In the genomic region with DNA sequence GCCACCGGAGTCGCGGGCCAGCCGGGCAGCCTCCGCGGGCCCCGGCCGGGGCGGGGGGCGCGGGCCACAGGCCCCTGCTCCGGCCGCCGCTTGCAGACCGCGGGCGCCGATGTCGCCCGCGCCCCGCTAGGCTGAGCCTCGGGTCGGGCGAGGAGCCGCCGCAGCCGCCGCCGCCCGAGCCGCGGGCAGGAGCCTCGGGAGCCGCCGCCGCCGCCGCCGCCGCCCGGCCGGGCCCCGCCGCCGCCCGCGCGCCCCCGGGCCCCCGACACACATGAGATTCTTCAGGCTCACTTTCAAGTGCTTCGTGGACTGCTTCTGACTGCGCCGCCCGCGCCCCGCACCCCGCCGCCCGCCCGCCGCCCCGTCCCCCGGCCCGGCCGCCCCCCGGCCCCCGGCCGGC, we compare ENCODE assay signal across 13 cellular contexts. TPM values are rescaled to one million over a fixed set of nuclear protein-coding genes. Genes with fewer than 3 reads are reported as not detected.
DNase-seq lines count a peak whose midpoint lies in the region; ATAC-seq and TF ChIP-seq lines count a peak whose summit lies in the region.
"Had no signal": no experiment of that assay in that cellular context is flagged by ENCODE, and none has a peak within 500 bp of the region (broad histone marks: within the 10 kb centered on the region; RNA-seq: fewer than 3 reads in every experiment).

No MANE protein-coding gene starts in this region.

- H3K9me3 ChIP-seq in left ventricle myocardium inferior (replicated peaks) (no peaks in the 10 kb centered on the region), gastroesophageal sphincter (no peaks in the 10 kb centered on the region), tibial artery (no peaks in the 10 kb centered on the region), SK-N-SH (no peaks in the 10 kb centered on the region)
- H3K9me3 ChIP-seq: colonic mucosa, heart right ventricle, left lung had no signal

- no peaks in the 10 kb centered on the region for H3K9me2 ChIP-seq in SK-N-SH

- H3K4me2 ChIP-seq in SK-N-SH, result no peak overlapping the region

- ATAC-seq in Right ventricle myocardium superior (ENCODE audit: poor library complexity) (no peak), gastroesophageal sphincter (peak; percentile 19)

- peaks cover 9% of the 10 kb centered on the region; the same call in 1 of the 2 replicates for H4K20me1 ChIP-seq in SK-N-SH (ENCODE audit: insufficient read depth)

- H3K79me2 ChIP-seq in SK-N-SH (ENCODE audit: insufficient read depth), result peaks cover 12% of the 10 kb centered on the region

- TF ChIP-seq POLR2A in gastroesophageal sphincter (IDR thresholded peaks at IDR 0.05), result no peak

- H3K4me3 ChIP-seq in left ventricle myocardium inferior (peak overlapping the region; percentile 59), gastroesophageal sphincter (peak overlapping the region in 1 of 2 donors; percentile 65), tibial artery (peak overlapping the region; percentile 60 to 66), SK-N-SH (ENCODE audit: low read depth in 2 of 2, low read length in 1 of 2) (peak overlapping the region in 1 of 2 experiments; percentile 56; a peak in 2 of 4 replicates)

- DNase-seq in left ventricle myocardium inferior (no peak), Right ventricle myocardium superior (no peak), RWPE1 (ENCODE audit: low spot score) (no peak), tibial artery (no peak), SK-N-SH (no peak), mesenteric fat pad (ENCODE audit: low spot score) (no peak)
- no peak for DNase-seq in stimulated activated CD4-positive, alpha-beta T cell treated with anti-CD3 and anti-CD28 coated beads, Interleukin-4, amount 100 ng/mL, for 24 hours

- POLR2A ChIA-PET in RWPE1 (lab: Yijun Ruan, JAX; ENCODE audit: low non-redundant PET), result no interaction called here
- POLR2A ChIA-PET in SK-N-SH (lab: Yijun Ruan, JAX), result no interaction called here

- H3K36me3 ChIP-seq in left ventricle myocardium inferior (no peaks in the 10 kb centered on the region), gastroesophageal sphincter (no peaks in the 10 kb centered on the region), tibial artery (no peaks in the 10 kb centered on the region), SK-N-SH (replicated peaks in 1 of 2; ENCODE audit: control insufficient read depth in 1 of 2, insufficient read depth in 2 of 2, low read length in 1 of 2) (peaks cover 0 to 2% of the 10 kb centered on the region in 2 experiments)
- H3K36me3 ChIP-seq: colonic mucosa, heart right ventricle, left lung had no signal

- no peaks in the 10 kb centered on the region for H3F3A ChIP-seq in SK-N-SH (replicated peaks; ENCODE audit: insufficient read depth)

- TF ChIP-seq EP300 in gastroesophageal sphincter (IDR thresholded peaks at IDR 0.05) (no peak), SK-N-SH (IDR thresholded peaks at IDR 0.05; ENCODE audit: borderline replicate concordance in 1 of 2, low read depth in 1 of 2, low read length in 1 of 2) (no peak)

- H3K27me3 ChIP-seq in left ventricle myocardium inferior (ENCODE audit: low read depth) (no peaks in the 10 kb centered on the region), gastroesophageal sphincter (no peaks in the 10 kb centered on the region), tibial artery (no peaks in the 10 kb centered on the region), SK-N-SH (ENCODE audit: insufficient read depth) (peaks cover 7% of the 10 kb centered on the region; the same call in 1 of the 2 replicates)
- H3K27me3 ChIP-seq: colonic mucosa had no signal

- CTCF ChIA-PET in RWPE1 (lab: Yijun Ruan, JAX), result no interaction called here
- CTCF ChIA-PET in SK-N-SH (lab: Yijun Ruan, JAX), result interaction anchor here (0.6 to 4.5 kb wide), 3 partner anchors 20 to 217 kb away, joined by 3 to 33 read pairs (median 6); a partner anchor contains a TSS

- H2AFZ ChIP-seq in SK-N-SH (ENCODE audit: low read depth), result no peak overlapping the region

- H3K9ac ChIP-seq in SK-N-SH, result no peak overlapping the region

- no peak for TF ChIP-seq CTCF in left ventricle myocardium inferior (IDR thresholded peaks at IDR 0.05; ENCODE audit: borderline replicate concordance)
- no peak for TF ChIP-seq CTCF in RWPE1 (conservative IDR thresholded peaks at IDR 0.05; ENCODE audit: low read depth)
- no peak for TF ChIP-seq CTCF in gastroesophageal sphincter (IDR thresholded peaks at IDR 0.05)
- TF ChIP-seq CTCF in tibial artery (IDR thresholded peaks at IDR 0.05), result no peak
- no peak for TF ChIP-seq CTCF in SK-N-SH (IDR thresholded peaks at IDR 0.05)

- H3K4me1 ChIP-seq in left ventricle myocardium inferior (peaks cover 15% of the 10 kb centered on the region), gastroesophageal sphincter (peaks cover 0 to 33% (median 0%) of the 10 kb centered on the region in 3 donors), tibial artery (peaks cover 0 to 16% (median 9%) of the 10 kb centered on the region in 4 donors), SK-N-SH (ENCODE audit: control insufficient read depth in 1 of 2, insufficient read depth in 2 of 2, low read depth in 1 of 2, low read length in 1 of 2) (peaks cover 0 to 48% of the 10 kb centered on the region in 2 experiments; a peak in 1 of 4 replicates)
- H3K4me1 ChIP-seq: colonic mucosa, left lung had no signal

- WGBS in gastroesophageal sphincter (ENCODE audit: low coverage in 1 of 2), 2 donors, result no CpG with 5 or more reads among the region's 69 CpGs
- 54% methylated on average over 14 of the region's 69 CpGs for WGBS in SK-N-SH (ENCODE audit: low lambda C conversion rate)

- intact Hi-C loops in left ventricle myocardium inferior (cut with micrococcal nuclease) (no loop called here), Right ventricle myocardium superior (cut with DNase I) (no loop called here), tibial artery (cut with DNase I; ENCODE audit: low total_unique reads) (no loop called here)

- H3K27ac ChIP-seq in left ventricle myocardium inferior (replicated peaks) (no peak overlapping the region), RWPE1 (peak overlapping the region; percentile 77), gastroesophageal sphincter (peak overlapping the region in 2 of 4 donors; percentile 77 to 82), tibial artery (peak overlapping the region in 1 of 2 donors; percentile 65), SK-N-SH (ENCODE audit: low read depth in 2 of 2, low read length in 1 of 2) (no peak overlapping the region)
- H3K27ac ChIP-seq: colonic mucosa, left lung had no signal

- TF ChIP-seq RAD21 in SK-N-SH (IDR thresholded peaks at IDR 0.05; ENCODE audit: low read length), result no peak

TF ChIP-seq in SK-N-SH, 30 proteins besides CTCF, POLR2A, EP300 and RAD21 (continues in another document):
- TF ChIP-seq, protein P1, sequence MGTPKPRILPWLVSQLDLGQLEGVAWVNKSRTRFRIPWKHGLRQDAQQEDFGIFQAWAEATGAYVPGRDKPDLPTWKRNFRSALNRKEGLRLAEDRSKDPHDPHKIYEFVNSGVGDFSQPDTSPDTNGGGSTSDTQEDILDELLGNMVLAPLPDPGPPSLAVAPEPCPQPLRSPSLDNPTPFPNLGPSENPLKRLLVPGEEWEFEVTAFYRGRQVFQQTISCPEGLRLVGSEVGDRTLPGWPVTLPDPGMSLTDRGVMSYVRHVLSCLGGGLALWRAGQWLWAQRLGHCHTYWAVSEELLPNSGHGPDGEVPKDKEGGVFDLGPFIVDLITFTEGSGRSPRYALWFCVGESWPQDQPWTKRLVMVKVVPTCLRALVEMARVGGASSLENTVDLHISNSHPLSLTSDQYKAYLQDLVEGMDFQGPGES (IDR thresholded peaks at IDR 0.05; ENCODE audit: low read depth, low read length), result no peak
- TF ChIP-seq FOXM1 (IDR thresholded peaks at IDR 0.05; ENCODE audit: low read depth), result no peak
- no peak for TF ChIP-seq YY1 (IDR thresholded peaks at IDR 0.05; ENCODE audit: low read depth)
- TF ChIP-seq FOSL2 (IDR thresholded peaks at IDR 0.05; ENCODE audit: borderline replicate concordance, low read depth), result no peak
- TF ChIP-seq GABPA (IDR thresholded peaks at IDR 0.05; ENCODE audit: low read depth), result no peak
- no peak for TF ChIP-seq CHD2 (IDR thresholded peaks at IDR 0.05; ENCODE audit: low read length, partially characterized antibody)
- no peak for TF ChIP-seq MEF2A (IDR thresholded peaks at IDR 0.05; ENCODE audit: borderline replicate concordance, low read depth)
- TF ChIP-seq, protein P2, sequence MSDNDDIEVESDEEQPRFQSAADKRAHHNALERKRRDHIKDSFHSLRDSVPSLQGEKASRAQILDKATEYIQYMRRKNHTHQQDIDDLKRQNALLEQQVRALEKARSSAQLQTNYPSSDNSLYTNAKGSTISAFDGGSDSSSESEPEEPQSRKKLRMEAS (IDR thresholded peaks at IDR 0.05; ENCODE audit: low read depth), result no peak

RNA-seq across cellular contexts. Expression of a gene that starts 0.3 kb away (rescaled TPM):
- total RNA-seq in left ventricle myocardium inferior (229 TPM), Right ventricle myocardium superior (192 TPM), gastroesophageal sphincter (10 to 100 TPM; 25.3 to 86.6 (median 37.9) TPM), mesenteric fat pad (45.9 TPM)
- 22.3 and 30.8 TPM in 2 replicates for polyA plus RNA-seq in SK-N-SH (2012; rRNA removed)
- 14.8 and 24.2 TPM in 2 replicates for polyA plus RNA-seq in SK-N-SH (2012; cell fraction: cytosol; rRNA removed)
- 64.5 and 67.9 TPM in 2 replicates for polyA plus RNA-seq in SK-N-SH (2012; cell fraction: nucleus; rRNA removed)

RNA-seq across cellular contexts. Expression of a gene that starts 14.5 kb away (rescaled TPM):
- 6.1 TPM for total RNA-seq in left ventricle myocardium inferior
- total RNA-seq in Right ventricle myocardium superior, result 8.1 TPM
- total RNA-seq in gastroesophageal sphincter, result 10 to 100 TPM; 14.4 to 55.9 (median 30.1) TPM
- polyA plus RNA-seq in SK-N-SH (2012; rRNA removed), result 1.2 and 2.5 TPM in 2 replicates
- 0.44 and 0.64 TPM in 2 replicates for polyA plus RNA-seq in SK-N-SH (2012; cell fraction: cytosol; rRNA removed)
- 12.7 and 15.1 TPM in 2 replicates for polyA plus RNA-seq in SK-N-SH (2012; cell fraction: nucleus; rRNA removed)
- total RNA-seq in mesenteric fat pad, result 1.4 TPM
- total RNA-seq: activated T-helper 1 cell treated with anti-CD3 and anti-CD28 coated beads, Interleukin-12 subunit alpha, Interleukin-12 subunit beta, Interleukin-2, Interleukin-4 antibody, amounts not matched to agents 30 ng/mL and 10 ng/mL and 1 ng/mL, durations not matched to agents 14 hours and 24 hours and 36 hours; T-helper 2 cell treated with Interferon-gamma antibody and Interleukin-4, amounts not matched to agents 100 ng/mL and 5 ng/mL, for 36 hours had no signal

RNA-seq across cellular contexts. Expression of a gene that starts 36.1 kb away (rescaled TPM):
- total RNA-seq in left ventricle myocardium inferior, result 80.8 TPM
- total RNA-seq in Right ventricle myocardium superior, result 86.4 TPM
- total RNA-seq in gastroesophageal sphincter, result 100 to 1,000 TPM in 2 of 4 donors, 10 to 100 TPM in 2; 76.1 to 125 (median 104) TPM
- 173 and 220 TPM in 2 replicates for polyA plus RNA-seq in SK-N-SH (2012; rRNA removed)
- 161 and 178 TPM in 2 replicates for polyA plus RNA-seq in SK-N-SH (2012; cell fraction: cytosol; rRNA removed)
- polyA plus RNA-seq in SK-N-SH (2012; cell fraction: nucleus; rRNA removed), result 111 and 125 TPM in 2 replicates
- 513 TPM for total RNA-seq in mesenteric fat pad

RNA-seq across cellular contexts. Expression of a gene that starts 36.6 kb away (rescaled TPM):
- total RNA-seq in left ventricle myocardium inferior (16.0 TPM), Right ventricle myocardium superior (14.7 TPM), gastroesophageal sphincter (10 to 100 TPM; 14.4 to 38.8 (median 22.0) TPM), mesenteric fat pad (32.3 TPM)
- polyA plus RNA-seq in SK-N-SH (2012; rRNA removed), result 7.2 and 7.9 TPM in 2 replicates
- 2.8 and 5.4 TPM in 2 replicates for polyA plus RNA-seq in SK-N-SH (2012; cell fraction: cytosol; rRNA removed)
- 17.4 and 18.9 TPM in 2 replicates for polyA plus RNA-seq in SK-N-SH (2012; cell fraction: nucleus; rRNA removed)

RNA-seq across cellular contexts. Expression of a gene that starts 41.1 kb away (rescaled TPM):
- total RNA-seq in left ventricle myocardium inferior (not detected), Right ventricle myocardium superior (not detected), gastroesophageal sphincter (not detected), mesenteric fat pad (0.39 TPM)
- polyA plus RNA-seq in SK-N-SH (2012; rRNA removed), result 0.05 and 0.08 TPM in 2 replicates
- 0.04 and 0.07 TPM in 2 replicates for polyA plus RNA-seq in SK-N-SH (2012; cell fraction: cytosol; rRNA removed)
- polyA plus RNA-seq in SK-N-SH (2012; cell fraction: nucleus; rRNA removed), result 0.06 TPM in 1 of 2 replicates, not detected in the other
- total RNA-seq: T-helper 2 cell treated with Interferon-gamma antibody and Interleukin-4, amounts not matched to agents 100 ng/mL and 5 ng/mL, for 36 hours had no signal
